Comparison of ENCODE assay signal across 9 cellular contexts in genomic region chr11:74634537-74634936, GRCh38. TPM values are rescaled to one million over a fixed set of nuclear protein-coding genes. Genes with fewer than 3 reads are reported as not detected.
DNase-seq lines count a peak whose midpoint lies in the region; ATAC-seq and TF ChIP-seq lines count a peak whose summit lies in the region.
"Had no signal": no experiment of that assay in that cellular context is flagged by ENCODE, and none has a peak within 500 bp of the region (broad histone marks: within the 10 kb centered on the region; RNA-seq: fewer than 3 reads in every experiment).

No MANE protein-coding gene starts in this region.

- H3K4me2 ChIP-seq in PC-9, result no peak overlapping the region

- no peak overlapping the region for H3K27ac ChIP-seq in PC-9

- no peak for ATAC-seq in HG03039 (IDR thresholded peaks at IDR 0.05; ENCODE audit: unreplicated experiment)
- no peak for ATAC-seq in HG02885 (IDR thresholded peaks at IDR 0.05; ENCODE audit: poor library complexity, unreplicated experiment)

- H3K36me3 ChIP-seq in PC-9 (ENCODE audit: low read depth), result peaks cover 21% of the 10 kb centered on the region; the same call in 1 of the 2 replicates

- H3K4me3 ChIP-seq in PC-9 (no peak overlapping the region), retinal pigment epithelial cell (ENCODE audit: low read length) (no peak overlapping the region)
- H3K4me3 ChIP-seq: esophagus squamous epithelium had no signal

- H3F3A ChIP-seq in PC-9 (ENCODE audit: insufficient read depth, low read depth), result peaks cover 18% of the 10 kb centered on the region

- no peaks in the 10 kb centered on the region for H4K20me1 ChIP-seq in PC-9 (ENCODE audit: insufficient read depth)

- BruUV-seq in PC-9 (replicated peaks; lab: Mats Ljungman, UMichigan), result no TSS peak

- H3K4me1 ChIP-seq in PC-9 (replicated peaks; ENCODE audit: insufficient read depth), result peaks cover 8% of the 10 kb centered on the region; the same call in 1 of the 2 replicates

- no peaks in the 10 kb centered on the region for H3K27me3 ChIP-seq in PC-9 (ENCODE audit: insufficient read depth, low read depth)
- H3K27me3 ChIP-seq: esophagus squamous epithelium had no signal

- in situ Hi-C loops in GM13976 (cut with MboI; ENCODE audit: low sequenced_read_pairs, unreplicated experiment), result no loop called here

- no peak for DNase-seq in GM13976 (ENCODE audit: low spot score)
- DNase-seq in PC-9, result peak; percentile 56 to 69
- peak; percentile 20 for DNase-seq in fibroblast of the conjunctiva (ENCODE audit: low read depth)
- DNase-seq in retinal pigment epithelial cell (ENCODE audit: low read depth), result peak; percentile 50
- no peak for DNase-seq in activated CD4-positive, alpha-beta T cell treated with anti-CD3 and anti-CD28 coated beads for 1 hour
- DNase-seq in NCI-H345 (lab: John Stamatoyannopoulos, UW), result no peak
- DNase-seq: esophagus squamous epithelium had no signal

- H2AFZ ChIP-seq in PC-9, result no peak overlapping the region

- TF ChIP-seq CTCF in GM13976 (IDR thresholded peaks at IDR 0.05; ENCODE audit: borderline replicate concordance, control extremely low read depth, extremely low read depth, insufficient read depth, missing control alignments) (peak; percentile 1), PC-9 (conservative IDR thresholded peaks at IDR 0.05) (peak; percentile 66), retinal pigment epithelial cell (conservative IDR thresholded peaks at IDR 0.05; ENCODE audit: low read depth, low read length) (peak; percentile 51)

- CTCF ChIA-PET in PC-9 (lab: Charles Lee), result interaction anchor here (0.6 to 1.3 kb wide), 4 partner anchors 68 to 121 kb away, joined by 3 to 4 read pairs (median 4); no protein-coding TSS in a partner anchor

- POLR2A ChIA-PET in PC-9 (lab: Charles Lee; ENCODE audit: unreplicated experiment), result interaction anchor here (0.6 kb wide), 2 partner anchors 120 to 142 kb away, joined by 3 to 5 read pairs; no protein-coding TSS in a partner anchor

- intact Hi-C loops in PC-9 (cut with micrococcal nuclease; ENCODE audit: unreplicated experiment), result loop anchor here (1.0 to 5.0 kb wide), 2 partner anchors 92 to 108 kb away; no protein-coding TSS in a partner anchor

- no peaks in the 10 kb centered on the region for H3K79me2 ChIP-seq in PC-9 (ENCODE audit: low read depth)

- no peaks in the 10 kb centered on the region for H3K9me2 ChIP-seq in PC-9 (ENCODE audit: insufficient read depth)

- H3K9me3 ChIP-seq in PC-9 (ENCODE audit: insufficient read depth, low read depth), result no peaks in the 10 kb centered on the region
- H3K9me3 ChIP-seq: esophagus squamous epithelium had no signal

RNA-seq across cellular contexts. Expression of gene POLD3, which starts 42.2 kb away (rescaled TPM):
- 41.2 and 44.1 TPM in 2 replicates for total RNA-seq in PC-9 (2021)

Comparison
In these comparisons a context has a peak if more than half of its experiments do, and no peak if none do; other contexts are left out.
1. DNase-seq: peak in PC-9 (2 of 2), fibroblast of the conjunctiva (single experiment) and retinal pigment epithelial cell (single experiment); none in GM13976 (single experiment), activated CD4-positive, alpha-beta T cell treated with anti-CD3 and anti-CD28 coated beads for 1 hour (single experiment) and NCI-H345 (single experiment).
2. CTCF ChIP-seq: peak in every context shown above with its lines; median percentile 66 in PC-9; 51 in retinal pigment epithelial cell; 1 in GM13976.